In the genomic region with DNA sequence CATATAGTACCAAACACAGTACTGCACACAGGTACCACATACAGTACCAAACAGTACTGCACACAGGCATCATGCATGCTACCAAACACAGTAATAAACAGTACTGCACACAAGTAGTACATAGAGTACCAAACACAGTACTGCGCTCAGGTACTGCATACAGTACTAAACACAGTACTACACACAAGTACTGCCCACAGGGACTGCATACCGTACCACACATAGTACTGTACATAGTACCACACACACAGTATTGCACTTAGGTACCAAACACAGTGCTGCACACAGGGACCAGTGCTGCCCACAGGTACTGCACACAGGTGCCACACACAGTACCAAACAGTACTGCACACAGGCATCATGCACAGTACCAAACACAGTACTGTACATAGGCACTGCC, we compare ENCODE assay signal across 18 cellular contexts.
DNase-seq lines count a peak whose midpoint lies in the region; ATAC-seq, FAIRE-seq and TF ChIP-seq lines count a peak whose summit lies in the region.
"Had no signal": no experiment of that assay in that cellular context is flagged by ENCODE, and none has a peak within 500 bp of the region (broad histone marks: within the 10 kb centered on the region; RNA-seq: fewer than 3 reads in every experiment).

No MANE protein-coding gene starts in this region.

- FAIRE-seq in GM12891 (lab: Jason Lieb, UNC) = peak; percentile 40
- peak; percentile 21 for FAIRE-seq in GM12892 (lab: Jason Lieb, UNC)
- FAIRE-seq: A549, GM19239 had no signal

- H3K9me3 ChIP-seq in mucosa of descending colon (no peaks in the 10 kb centered on the region), testis (no peaks in the 10 kb centered on the region)
- H3K9me3 ChIP-seq: A549, BE2C had no signal

- no peak overlapping the region for H3K27ac ChIP-seq in testis
- H3K27ac ChIP-seq: A549, C4-2B, HL-60 had no signal

- H3K36me3 ChIP-seq in mucosa of descending colon (ENCODE audit: low read depth) (peaks cover 16% of the 10 kb centered on the region), testis (ENCODE audit: low read depth, missing control alignments) (peaks cover 4% of the 10 kb centered on the region)

- WGBS in testis, 2 donors = 80 to 97% methylated on average over 2 of the region's 2 CpGs

- no peak overlapping the region for H3K4me3 ChIP-seq in mucosa of descending colon
- H3K4me3 ChIP-seq in testis = no peak overlapping the region
- H3K4me3 ChIP-seq: A549, GM12878 had no signal

- H3K4me1 ChIP-seq in mucosa of descending colon (ENCODE audit: low read depth) = no peaks in the 10 kb centered on the region
- H3K4me1 ChIP-seq in testis = no peaks in the 10 kb centered on the region
- H3K4me1 ChIP-seq: A549, BE2C had no signal

- H3K27me3 ChIP-seq in testis = no peaks in the 10 kb centered on the region
- H3K27me3 ChIP-seq: BE2C had no signal

- TF ChIP-seq POLR2A in GM12891 (IDR thresholded peaks at IDR 0.05; ENCODE audit: low read depth, low read length) (no peak), GM12892 (IDR thresholded peaks at IDR 0.05; ENCODE audit: low read depth, low read length) (no peak), testis (IDR thresholded peaks at IDR 0.05) (no peak)

- DNase-seq in GM12891 (ENCODE audit: insufficient read length, low spot score) = no peak
- DNase-seq in GM12892 (ENCODE audit: insufficient read length) = no peak
- DNase-seq in mucosa of descending colon = no peak
- no peak for DNase-seq in stimulated activated naive CD8-positive, alpha-beta T cell treated with anti-CD3 and anti-CD28 coated beads, Interleukin-15, Interleukin-2, amounts not matched to agents 100 U/mL and 50 U/mL, for 24 hours
- no peak for DNase-seq in Kasumi-1 (lab: John Stamatoyannopoulos, UW)
- no peak for DNase-seq in testis
- no peak for DNase-seq in OCI-M1 (lab: John Stamatoyannopoulos, UW)
- DNase-seq: BE2C; CD4-positive, alpha-beta memory T cell; DMS79; IMR-90 had no signal

- TF ChIP-seq CTCF in mucosa of descending colon (IDR thresholded peaks at IDR 0.05) (no peak), testis (IDR thresholded peaks at IDR 0.05) (no peak)

- intact Hi-C loops in mucosa of descending colon (cut with DNase I, micrococcal nuclease) (no loop called here), testis (cut with DNase I; ENCODE audit: low total_unique reads) (no loop called here)

- peak; percentile 8 for ATAC-seq in mucosa of descending colon
- peak; percentile 19 for ATAC-seq in stimulated activated naive CD8-positive, alpha-beta T cell treated with anti-CD3 and anti-CD28 coated beads, Interleukin-15, Interleukin-2, amounts not matched to agents 100 U/mL and 50 U/mL, for 24 hours
- ATAC-seq in GM21737 (IDR thresholded peaks at IDR 0.05; ENCODE audit: unreplicated experiment) = no peak
- ATAC-seq: A549, GM12878, HCT116 had no signal

TF ChIP-seq in GM12891, 5 proteins besides CTCF, POLR2A, EP300 and RAD21:
- TF ChIP-seq POU2F2 (IDR thresholded peaks at IDR 0.05; ENCODE audit: low read depth, low read length) (no peak), TAF1 (IDR thresholded peaks at IDR 0.05; ENCODE audit: low read depth, low read length) (no peak), PAX5 (IDR thresholded peaks at IDR 0.05; ENCODE audit: insufficient read depth, low read length, severe bottlenecking) (no peak), POLR2AphosphoS5 (IDR thresholded peaks at IDR 0.05; ENCODE audit: low read depth, low read length) (no peak), SPI1 (IDR thresholded peaks at IDR 0.05; ENCODE audit: low read depth, low read length) (no peak)
